ENCODE assay signal across 2 cellular contexts in the genomic region with DNA sequence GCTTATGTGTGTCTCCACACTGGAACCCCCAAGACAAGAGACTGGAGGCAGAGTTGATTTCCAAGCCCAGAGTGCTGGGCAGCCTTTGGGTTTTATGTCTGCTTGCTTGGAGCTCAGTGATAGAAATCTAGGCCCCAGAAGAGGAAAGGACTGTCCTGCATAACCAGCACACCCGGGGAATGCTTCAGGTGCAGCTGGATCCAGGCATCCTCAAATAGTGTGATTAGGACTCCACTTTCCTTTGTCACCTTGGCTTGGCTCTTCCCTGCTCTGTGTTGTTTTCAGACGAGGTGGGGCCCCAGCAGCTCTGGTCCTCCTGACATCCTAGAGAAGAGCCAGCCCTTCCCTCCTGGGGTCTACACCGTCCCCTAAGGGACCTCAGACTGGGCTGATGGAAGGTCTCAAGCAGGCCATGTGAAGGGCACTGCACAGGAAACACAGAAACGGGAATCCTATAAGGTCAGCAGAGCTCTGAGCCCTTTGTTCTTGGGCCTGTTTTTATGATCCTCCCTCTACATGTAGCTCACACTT.
TF ChIP-seq lines count a peak whose summit lies in the region.

No MANE protein-coding gene starts in this region.

TF ChIP-seq in A549, 52 proteins besides CTCF, POLR2A, EP300 and RAD21:
- peak; percentile 16; the same call in 1 of the 2 replicates for TF ChIP-seq GATA3 (IDR thresholded peaks at IDR 0.05; ENCODE audit: borderline replicate concordance)
- TF ChIP-seq TP53 (CRISPR knock-in tag; IDR thresholded peaks at IDR 0.05), result no peak

TF ChIP-seq in H1, 55 proteins besides CTCF, POLR2A, EP300 and RAD21:
- TF ChIP-seq TCF12 (IDR thresholded peaks at IDR 0.05; ENCODE audit: low read depth, low read length) (no peak), SUZ12 (IDR thresholded peaks at IDR 0.05; ENCODE audit: low read length) (no peak), RXRA (IDR thresholded peaks at IDR 0.05; ENCODE audit: insufficient read depth, low read depth, low read length) (no peak), BRCA1 (IDR thresholded peaks at IDR 0.05; ENCODE audit: low read depth, low read length) (no peak), POLR2AphosphoS5 (IDR thresholded peaks at IDR 0.05; ENCODE audit: low read depth, low read length) (no peak), CHD1 (IDR thresholded peaks at IDR 0.05; ENCODE audit: low read depth, low read length) (no peak), JUN (IDR thresholded peaks at IDR 0.05; ENCODE audit: low read depth, low read length) (no peak), RBBP5 (IDR thresholded peaks at IDR 0.05; ENCODE audit: borderline replicate concordance, low read depth, low read length) (no peak), SP2 (IDR thresholded peaks at IDR 0.05; ENCODE audit: low read length) (no peak), SP4 (IDR thresholded peaks at IDR 0.05; ENCODE audit: low read length) (no peak)
- TF ChIP-seq, protein P1, sequence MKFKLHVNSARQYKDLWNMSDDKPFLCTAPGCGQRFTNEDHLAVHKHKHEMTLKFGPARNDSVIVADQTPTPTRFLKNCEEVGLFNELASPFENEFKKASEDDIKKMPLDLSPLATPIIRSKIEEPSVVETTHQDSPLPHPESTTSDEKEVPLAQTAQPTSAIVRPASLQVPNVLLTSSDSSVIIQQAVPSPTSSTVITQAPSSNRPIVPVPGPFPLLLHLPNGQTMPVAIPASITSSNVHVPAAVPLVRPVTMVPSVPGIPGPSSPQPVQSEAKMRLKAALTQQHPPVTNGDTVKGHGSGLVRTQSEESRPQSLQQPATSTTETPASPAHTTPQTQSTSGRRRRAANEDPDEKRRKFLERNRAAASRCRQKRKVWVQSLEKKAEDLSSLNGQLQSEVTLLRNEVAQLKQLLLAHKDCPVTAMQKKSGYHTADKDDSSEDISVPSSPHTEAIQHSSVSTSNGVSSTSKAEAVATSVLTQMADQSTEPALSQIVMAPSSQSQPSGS (IDR thresholded peaks at IDR 0.05; ENCODE audit: low read length), result no peak
TF ChIP-seq in H1: peak in this region for 0.
